ENCODE assay signal across 1 cellular context in the genomic region with DNA sequence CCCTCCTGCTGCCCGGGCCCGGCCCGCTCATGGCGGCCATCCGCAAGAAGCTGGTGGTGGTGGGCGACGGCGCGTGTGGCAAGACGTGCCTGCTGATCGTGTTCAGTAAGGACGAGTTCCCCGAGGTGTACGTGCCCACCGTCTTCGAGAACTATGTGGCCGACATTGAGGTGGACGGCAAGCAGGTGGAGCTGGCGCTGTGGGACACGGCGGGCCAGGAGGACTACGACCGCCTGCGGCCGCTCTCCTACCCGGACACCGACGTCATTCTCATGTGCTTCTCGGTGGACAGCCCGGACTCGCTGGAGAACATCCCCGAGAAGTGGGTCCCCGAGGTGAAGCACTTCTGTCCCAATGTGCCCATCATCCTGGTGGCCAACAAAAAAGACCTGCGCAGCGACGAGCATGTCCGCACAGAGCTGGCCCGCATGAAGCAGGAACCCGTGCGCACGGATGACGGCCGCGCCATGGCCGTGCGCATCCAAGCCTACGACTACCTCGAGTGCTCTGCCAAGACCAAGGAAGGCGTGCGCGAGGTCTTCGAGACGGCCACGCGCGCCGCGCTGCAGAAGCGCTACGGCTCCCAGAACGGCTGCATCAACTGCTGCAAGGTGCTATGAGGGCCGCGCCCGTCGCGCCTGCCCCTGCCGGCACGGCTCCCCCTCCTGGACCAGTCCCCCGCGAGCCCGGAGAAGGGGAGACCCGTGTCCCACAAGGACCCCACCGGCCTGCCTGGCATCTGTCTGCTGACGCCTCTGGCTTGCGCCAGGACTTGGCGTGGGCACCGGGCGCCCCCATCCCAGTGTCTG.
TF ChIP-seq lines count a peak whose summit lies in the region.

No MANE protein-coding gene starts in this region.

TF ChIP-seq in H1, 55 proteins besides CTCF, POLR2A, EP300 and RAD21:
- TF ChIP-seq TBP (IDR thresholded peaks at IDR 0.05; ENCODE audit: low read depth, low read length) (no peak), CBX8 (IDR thresholded peaks at IDR 0.05; ENCODE audit: borderline replicate concordance, low read depth, low read length) (no peak), CHD1 (IDR thresholded peaks at IDR 0.05; ENCODE audit: low read depth, low read length) (no peak), RXRA (IDR thresholded peaks at IDR 0.05; ENCODE audit: insufficient read depth, low read depth, low read length) (no peak), SRF (IDR thresholded peaks at IDR 0.05; ENCODE audit: low read depth, low read length) (no peak), ASH2L (IDR thresholded peaks at IDR 0.05; ENCODE audit: low read length) (peak; percentile 80), NRF1 (IDR thresholded peaks at IDR 0.05; ENCODE audit: low read depth, low read length) (0 out of 2 replicates have a peak, but pooled peaks have one; percentile 23), RNF2 (IDR thresholded peaks at IDR 0.05; ENCODE audit: borderline replicate concordance, low read depth, low read length, missing control alignments, poor library complexity, severe bottlenecking) (peak; percentile 54), SP1 (IDR thresholded peaks at IDR 0.05; ENCODE audit: low read depth, low read length) (0 out of 2 replicates have a peak, but pooled peaks have one; percentile 10), ATF3 (IDR thresholded peaks at IDR 0.05; ENCODE audit: insufficient read depth, low read depth, low read length) (no peak), YY1 (IDR thresholded peaks at IDR 0.05; ENCODE audit: low read depth, low read length) (peak; percentile 71; the same call in 1 of the 2 replicates), TAF7 (optimal IDR thresholded peaks at IDR 0.05; ENCODE audit: borderline replicate concordance, low read depth, low read length) (no peak), FOSL1 (IDR thresholded peaks at IDR 0.05; ENCODE audit: insufficient read depth, low read depth, low read length) (no peak), POU5F1 (IDR thresholded peaks at IDR 0.05; ENCODE audit: low read depth, low read length) (no peak), ZNF274 (IDR thresholded peaks at IDR 0.05; ENCODE audit: borderline replicate concordance, extremely low read depth, low read length) (no peak), SIRT6 (IDR thresholded peaks at IDR 0.05; ENCODE audit: low read length) (no peak), HDAC6 (IDR thresholded peaks at IDR 0.05; ENCODE audit: low read depth, low read length) (no peak), BCL11A (IDR thresholded peaks at IDR 0.05; ENCODE audit: low read depth in 2 of 2, low read length in 2 of 2) (no peak), BRCA1 (IDR thresholded peaks at IDR 0.05; ENCODE audit: low read depth, low read length) (no peak), USF2 (IDR thresholded peaks at IDR 0.05; ENCODE audit: low read length) (no peak), EGR1 (IDR thresholded peaks at IDR 0.05; ENCODE audit: borderline replicate concordance, low read depth, low read length) (no peak), EZH2 (IDR thresholded peaks at IDR 0.05; ENCODE audit: low read depth, low read length, severe bottlenecking) (peak; percentile 87), TCF12 (IDR thresholded peaks at IDR 0.05; ENCODE audit: low read depth, low read length) (no peak), PHF8 (conservative IDR thresholded peaks at IDR 0.05; ENCODE audit: low read depth, low read length) (no peak), CBX5 (IDR thresholded peaks at IDR 0.05; ENCODE audit: low read depth, low read length) (no peak), KDM1A (IDR thresholded peaks at IDR 0.05; ENCODE audit: borderline replicate concordance, low read length) (no peak), JUN (IDR thresholded peaks at IDR 0.05; ENCODE audit: low read depth, low read length) (no peak), RFX5 (IDR thresholded peaks at IDR 0.05; ENCODE audit: borderline replicate concordance, low read depth, low read length) (no peak), KDM4A (IDR thresholded peaks at IDR 0.05; ENCODE audit: low read depth, low read length, severe bottlenecking) (peak; percentile 90), SIN3A (conservative IDR thresholded peaks at IDR 0.05 in 1 of 2, IDR thresholded peaks at IDR 0.05 in 1 of 2; ENCODE audit: low read depth in 1 of 2, low read length in 2 of 2) (no peak), CREB1 (IDR thresholded peaks at IDR 0.05) (no peak; the same call in 1 of the 2 replicates), CEBPB (IDR thresholded peaks at IDR 0.05; ENCODE audit: low read depth, low read length) (no peak), SP4 (IDR thresholded peaks at IDR 0.05; ENCODE audit: low read length) (no peak), KDM5A (IDR thresholded peaks at IDR 0.05; ENCODE audit: low read length) (no peak), HDAC2 (IDR thresholded peaks at IDR 0.05; ENCODE audit: borderline replicate concordance in 1 of 2, low read depth in 2 of 2, low read length in 2 of 2) (no peak; a peak in 1 of 4 replicates), NANOG (IDR thresholded peaks at IDR 0.05; ENCODE audit: insufficient read depth, low read depth, low read length, poor library complexity, severe bottlenecking) (no peak), TEAD4 (IDR thresholded peaks at IDR 0.05; ENCODE audit: low read depth, low read length) (no peak), GABPA (IDR thresholded peaks at IDR 0.05; ENCODE audit: borderline replicate concordance, insufficient read depth, low read length) (no peak; the same call in 1 of the 2 replicates), JUND (IDR thresholded peaks at IDR 0.05; ENCODE audit: low read length) (no peak), RBBP5 (IDR thresholded peaks at IDR 0.05; ENCODE audit: borderline replicate concordance, low read depth, low read length) (peak; percentile 26; the same call in 1 of the 2 replicates), SP2 (IDR thresholded peaks at IDR 0.05; ENCODE audit: low read length) (no peak), GTF2F1 (IDR thresholded peaks at IDR 0.05; ENCODE audit: borderline replicate concordance, low read depth, low read length) (no peak), SAP30 (IDR thresholded peaks at IDR 0.05; ENCODE audit: insufficient read depth, insufficient replicate concordance, low read length) (no peak), CTBP2 (IDR thresholded peaks at IDR 0.05; ENCODE audit: borderline replicate concordance, insufficient read depth, insufficient read length, low read length) (no peak), TAF1 (IDR thresholded peaks at IDR 0.05; ENCODE audit: low read depth, low read length) (no peak), MAFK (IDR thresholded peaks at IDR 0.05; ENCODE audit: low read depth, low read length) (no peak), SIX5 (IDR thresholded peaks at IDR 0.05; ENCODE audit: low read depth, low read length) (no peak), BACH1 (IDR thresholded peaks at IDR 0.05; ENCODE audit: low read length) (no peak), SUZ12 (IDR thresholded peaks at IDR 0.05; ENCODE audit: low read length) (peak; percentile 84; the same call in 1 of the 2 replicates), CHD2 (IDR thresholded peaks at IDR 0.05; ENCODE audit: low read length) (no peak)
- TF ChIP-seq, protein P1, sequence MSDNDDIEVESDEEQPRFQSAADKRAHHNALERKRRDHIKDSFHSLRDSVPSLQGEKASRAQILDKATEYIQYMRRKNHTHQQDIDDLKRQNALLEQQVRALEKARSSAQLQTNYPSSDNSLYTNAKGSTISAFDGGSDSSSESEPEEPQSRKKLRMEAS (IDR thresholded peaks at IDR 0.05) = no peak; the same call in 1 of the 2 replicates
- TF ChIP-seq, protein P2, sequence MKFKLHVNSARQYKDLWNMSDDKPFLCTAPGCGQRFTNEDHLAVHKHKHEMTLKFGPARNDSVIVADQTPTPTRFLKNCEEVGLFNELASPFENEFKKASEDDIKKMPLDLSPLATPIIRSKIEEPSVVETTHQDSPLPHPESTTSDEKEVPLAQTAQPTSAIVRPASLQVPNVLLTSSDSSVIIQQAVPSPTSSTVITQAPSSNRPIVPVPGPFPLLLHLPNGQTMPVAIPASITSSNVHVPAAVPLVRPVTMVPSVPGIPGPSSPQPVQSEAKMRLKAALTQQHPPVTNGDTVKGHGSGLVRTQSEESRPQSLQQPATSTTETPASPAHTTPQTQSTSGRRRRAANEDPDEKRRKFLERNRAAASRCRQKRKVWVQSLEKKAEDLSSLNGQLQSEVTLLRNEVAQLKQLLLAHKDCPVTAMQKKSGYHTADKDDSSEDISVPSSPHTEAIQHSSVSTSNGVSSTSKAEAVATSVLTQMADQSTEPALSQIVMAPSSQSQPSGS (IDR thresholded peaks at IDR 0.05; ENCODE audit: low read length) = no peak
- TF ChIP-seq, protein P3, sequence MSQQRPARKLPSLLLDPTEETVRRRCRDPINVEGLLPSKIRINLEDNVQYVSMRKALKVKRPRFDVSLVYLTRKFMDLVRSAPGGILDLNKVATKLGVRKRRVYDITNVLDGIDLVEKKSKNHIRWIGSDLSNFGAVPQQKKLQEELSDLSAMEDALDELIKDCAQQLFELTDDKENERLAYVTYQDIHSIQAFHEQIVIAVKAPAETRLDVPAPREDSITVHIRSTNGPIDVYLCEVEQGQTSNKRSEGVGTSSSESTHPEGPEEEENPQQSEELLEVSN (IDR thresholded peaks at IDR 0.05) = peak; percentile 45
- TF ChIP-seq, protein P4, sequence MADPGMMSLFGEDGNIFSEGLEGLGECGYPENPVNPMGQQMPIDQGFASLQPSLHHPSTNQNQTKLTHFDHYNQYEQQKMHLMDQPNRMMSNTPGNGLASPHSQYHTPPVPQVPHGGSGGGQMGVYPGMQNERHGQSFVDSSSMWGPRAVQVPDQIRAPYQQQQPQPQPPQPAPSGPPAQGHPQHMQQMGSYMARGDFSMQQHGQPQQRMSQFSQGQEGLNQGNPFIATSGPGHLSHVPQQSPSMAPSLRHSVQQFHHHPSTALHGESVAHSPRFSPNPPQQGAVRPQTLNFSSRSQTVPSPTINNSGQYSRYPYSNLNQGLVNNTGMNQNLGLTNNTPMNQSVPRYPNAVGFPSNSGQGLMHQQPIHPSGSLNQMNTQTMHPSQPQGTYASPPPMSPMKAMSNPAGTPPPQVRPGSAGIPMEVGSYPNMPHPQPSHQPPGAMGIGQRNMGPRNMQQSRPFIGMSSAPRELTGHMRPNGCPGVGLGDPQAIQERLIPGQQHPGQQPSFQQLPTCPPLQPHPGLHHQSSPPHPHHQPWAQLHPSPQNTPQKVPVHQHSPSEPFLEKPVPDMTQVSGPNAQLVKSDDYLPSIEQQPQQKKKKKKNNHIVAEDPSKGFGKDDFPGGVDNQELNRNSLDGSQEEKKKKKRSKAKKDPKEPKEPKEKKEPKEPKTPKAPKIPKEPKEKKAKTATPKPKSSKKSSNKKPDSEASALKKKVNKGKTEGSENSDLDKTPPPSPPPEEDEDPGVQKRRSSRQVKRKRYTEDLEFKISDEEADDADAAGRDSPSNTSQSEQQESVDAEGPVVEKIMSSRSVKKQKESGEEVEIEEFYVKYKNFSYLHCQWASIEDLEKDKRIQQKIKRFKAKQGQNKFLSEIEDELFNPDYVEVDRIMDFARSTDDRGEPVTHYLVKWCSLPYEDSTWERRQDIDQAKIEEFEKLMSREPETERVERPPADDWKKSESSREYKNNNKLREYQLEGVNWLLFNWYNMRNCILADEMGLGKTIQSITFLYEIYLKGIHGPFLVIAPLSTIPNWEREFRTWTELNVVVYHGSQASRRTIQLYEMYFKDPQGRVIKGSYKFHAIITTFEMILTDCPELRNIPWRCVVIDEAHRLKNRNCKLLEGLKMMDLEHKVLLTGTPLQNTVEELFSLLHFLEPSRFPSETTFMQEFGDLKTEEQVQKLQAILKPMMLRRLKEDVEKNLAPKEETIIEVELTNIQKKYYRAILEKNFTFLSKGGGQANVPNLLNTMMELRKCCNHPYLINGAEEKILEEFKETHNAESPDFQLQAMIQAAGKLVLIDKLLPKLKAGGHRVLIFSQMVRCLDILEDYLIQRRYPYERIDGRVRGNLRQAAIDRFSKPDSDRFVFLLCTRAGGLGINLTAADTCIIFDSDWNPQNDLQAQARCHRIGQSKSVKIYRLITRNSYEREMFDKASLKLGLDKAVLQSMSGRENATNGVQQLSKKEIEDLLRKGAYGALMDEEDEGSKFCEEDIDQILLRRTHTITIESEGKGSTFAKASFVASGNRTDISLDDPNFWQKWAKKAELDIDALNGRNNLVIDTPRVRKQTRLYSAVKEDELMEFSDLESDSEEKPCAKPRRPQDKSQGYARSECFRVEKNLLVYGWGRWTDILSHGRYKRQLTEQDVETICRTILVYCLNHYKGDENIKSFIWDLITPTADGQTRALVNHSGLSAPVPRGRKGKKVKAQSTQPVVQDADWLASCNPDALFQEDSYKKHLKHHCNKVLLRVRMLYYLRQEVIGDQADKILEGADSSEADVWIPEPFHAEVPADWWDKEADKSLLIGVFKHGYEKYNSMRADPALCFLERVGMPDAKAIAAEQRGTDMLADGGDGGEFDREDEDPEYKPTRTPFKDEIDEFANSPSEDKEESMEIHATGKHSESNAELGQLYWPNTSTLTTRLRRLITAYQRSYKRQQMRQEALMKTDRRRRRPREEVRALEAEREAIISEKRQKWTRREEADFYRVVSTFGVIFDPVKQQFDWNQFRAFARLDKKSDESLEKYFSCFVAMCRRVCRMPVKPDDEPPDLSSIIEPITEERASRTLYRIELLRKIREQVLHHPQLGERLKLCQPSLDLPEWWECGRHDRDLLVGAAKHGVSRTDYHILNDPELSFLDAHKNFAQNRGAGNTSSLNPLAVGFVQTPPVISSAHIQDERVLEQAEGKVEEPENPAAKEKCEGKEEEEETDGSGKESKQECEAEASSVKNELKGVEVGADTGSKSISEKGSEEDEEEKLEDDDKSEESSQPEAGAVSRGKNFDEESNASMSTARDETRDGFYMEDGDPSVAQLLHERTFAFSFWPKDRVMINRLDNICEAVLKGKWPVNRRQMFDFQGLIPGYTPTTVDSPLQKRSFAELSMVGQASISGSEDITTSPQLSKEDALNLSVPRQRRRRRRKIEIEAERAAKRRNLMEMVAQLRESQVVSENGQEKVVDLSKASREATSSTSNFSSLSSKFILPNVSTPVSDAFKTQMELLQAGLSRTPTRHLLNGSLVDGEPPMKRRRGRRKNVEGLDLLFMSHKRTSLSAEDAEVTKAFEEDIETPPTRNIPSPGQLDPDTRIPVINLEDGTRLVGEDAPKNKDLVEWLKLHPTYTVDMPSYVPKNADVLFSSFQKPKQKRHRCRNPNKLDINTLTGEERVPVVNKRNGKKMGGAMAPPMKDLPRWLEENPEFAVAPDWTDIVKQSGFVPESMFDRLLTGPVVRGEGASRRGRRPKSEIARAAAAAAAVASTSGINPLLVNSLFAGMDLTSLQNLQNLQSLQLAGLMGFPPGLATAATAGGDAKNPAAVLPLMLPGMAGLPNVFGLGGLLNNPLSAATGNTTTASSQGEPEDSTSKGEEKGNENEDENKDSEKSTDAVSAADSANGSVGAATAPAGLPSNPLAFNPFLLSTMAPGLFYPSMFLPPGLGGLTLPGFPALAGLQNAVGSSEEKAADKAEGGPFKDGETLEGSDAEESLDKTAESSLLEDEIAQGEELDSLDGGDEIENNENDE (IDR thresholded peaks at IDR 0.05; ENCODE audit: insufficient replicate concordance, low read length) = no peak
TF ChIP-seq in H1: peak in this region for 10.
